8 cellular contexts compared by ENCODE assay signal in the genomic region with DNA sequence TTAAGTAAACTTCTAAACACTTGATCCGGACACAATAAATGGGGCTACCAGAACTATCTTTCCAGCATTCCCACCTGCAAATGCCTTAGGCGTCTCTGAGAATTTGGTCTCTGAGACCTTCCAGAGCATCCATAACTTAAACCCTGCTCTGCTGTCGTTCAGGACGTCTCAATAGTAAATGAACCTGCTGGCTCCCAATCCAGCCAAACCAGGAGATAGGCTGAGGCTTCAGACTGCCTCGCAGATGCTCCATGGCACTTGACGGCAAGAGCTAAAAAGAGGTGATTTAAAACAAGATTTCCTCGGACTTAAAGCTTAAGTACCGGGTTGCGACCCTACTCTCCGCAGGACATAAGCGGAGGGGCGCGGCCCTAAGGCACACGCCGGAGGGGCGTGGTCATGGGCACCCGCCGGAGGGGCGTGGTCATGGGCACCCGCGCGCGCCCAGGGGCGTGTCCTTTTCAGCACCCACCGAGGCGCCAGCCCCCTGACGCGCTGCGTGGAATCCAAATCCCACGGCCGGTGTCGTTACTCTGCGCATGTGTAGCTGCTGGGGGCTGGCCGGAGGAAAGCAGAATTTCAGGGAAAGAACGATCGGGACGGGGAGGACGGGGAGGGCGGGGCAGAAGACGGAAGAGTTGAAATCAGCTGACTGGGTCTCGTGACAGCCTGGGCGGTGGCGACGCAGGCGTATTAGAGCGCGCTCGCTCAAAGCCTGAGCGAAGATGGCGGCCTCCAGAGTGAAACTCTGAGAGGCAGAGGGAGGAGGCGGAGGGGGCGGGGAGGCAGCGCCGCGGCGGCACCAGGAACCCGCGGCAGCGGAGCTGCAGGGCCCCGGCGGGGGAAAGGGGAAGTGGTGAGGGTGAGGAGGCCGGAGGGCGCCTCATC. TPM values are rescaled to one million over a fixed set of nuclear protein-coding genes. Genes with fewer than 3 reads are reported as not detected.
DNase-seq lines count a peak whose midpoint lies in the region; ATAC-seq, FAIRE-seq and TF ChIP-seq lines count a peak whose summit lies in the region.

A gene with protein sequence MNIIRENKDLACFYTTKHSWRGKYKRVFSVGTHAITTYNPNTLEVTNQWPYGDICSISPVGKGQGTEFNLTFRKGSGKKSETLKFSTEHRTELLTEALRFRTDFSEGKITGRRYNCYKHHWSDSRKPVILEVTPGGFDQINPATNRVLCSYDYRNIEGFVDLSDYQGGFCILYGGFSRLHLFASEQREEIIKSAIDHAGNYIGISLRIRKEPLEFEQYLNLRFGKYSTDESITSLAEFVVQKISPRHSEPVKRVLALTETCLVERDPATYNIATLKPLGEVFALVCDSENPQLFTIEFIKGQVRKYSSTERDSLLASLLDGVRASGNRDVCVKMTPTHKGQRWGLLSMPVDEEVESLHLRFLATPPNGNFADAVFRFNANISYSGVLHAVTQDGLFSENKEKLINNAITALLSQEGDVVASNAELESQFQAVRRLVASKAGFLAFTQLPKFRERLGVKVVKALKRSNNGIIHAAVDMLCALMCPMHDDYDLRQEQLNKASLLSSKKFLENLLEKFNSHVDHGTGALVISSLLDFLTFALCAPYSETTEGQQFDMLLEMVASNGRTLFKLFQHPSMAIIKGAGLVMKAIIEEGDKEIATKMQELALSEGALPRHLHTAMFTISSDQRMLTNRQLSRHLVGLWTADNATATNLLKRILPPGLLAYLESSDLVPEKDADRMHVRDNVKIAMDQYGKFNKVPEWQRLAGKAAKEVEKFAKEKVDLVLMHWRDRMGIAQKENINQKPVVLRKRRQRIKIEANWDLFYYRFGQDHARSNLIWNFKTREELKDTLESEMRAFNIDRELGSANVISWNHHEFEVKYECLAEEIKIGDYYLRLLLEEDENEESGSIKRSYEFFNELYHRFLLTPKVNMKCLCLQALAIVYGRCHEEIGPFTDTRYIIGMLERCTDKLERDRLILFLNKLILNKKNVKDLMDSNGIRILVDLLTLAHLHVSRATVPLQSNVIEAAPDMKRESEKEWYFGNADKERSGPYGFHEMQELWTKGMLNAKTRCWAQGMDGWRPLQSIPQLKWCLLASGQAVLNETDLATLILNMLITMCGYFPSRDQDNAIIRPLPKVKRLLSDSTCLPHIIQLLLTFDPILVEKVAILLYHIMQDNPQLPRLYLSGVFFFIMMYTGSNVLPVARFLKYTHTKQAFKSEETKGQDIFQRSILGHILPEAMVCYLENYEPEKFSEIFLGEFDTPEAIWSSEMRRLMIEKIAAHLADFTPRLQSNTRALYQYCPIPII (N-terminal part only) (plus strand): TSS at position 696 of the 888 bp plus-strand sequence. CDS start 17,049 bp downstream, outside the sequence.

- H3K9ac ChIP-seq in HepG2 (ENCODE audit: insufficient read depth, low read depth, low read length): peak within 1 kb of the TSS; percentile 95

- H2AFZ ChIP-seq in HepG2 (ENCODE audit: low read length): peak within 1 kb of the TSS; percentile 81

- BruUV-seq in HepG2 (replicated peaks; lab: Mats Ljungman, UMichigan): no TSS peak

- intact Hi-C loops in HepG2 (cut with micrococcal nuclease; ENCODE audit: unreplicated experiment): no loop called here

- H3K27ac ChIP-seq in HepG2 (ENCODE audit: extremely low read length, insufficient read depth, low read length): peak within 1 kb of the TSS; percentile 80

- 1% methylated on average over 46 of the region's 63 CpGs for WGBS in HepG2 (ENCODE audit: low lambda C conversion rate)

- H3K4me1 ChIP-seq in HepG2 (ENCODE audit: insufficient read depth, low read length): peaks cover 45% of the 10 kb centered on the region

- no peak for FAIRE-seq in HepG2 (lab: Jason Lieb, UNC)

- TF ChIP-seq POLR2A in HepG2 (IDR thresholded peaks at IDR 0.05; ENCODE audit: insufficient read depth in 1 of 2, low read depth in 2 of 2, low read length in 2 of 2): peak in 1 of 2 experiments; percentile 54; a peak in 3 of 4 replicates

- no peak for TF ChIP-seq RAD21 in HepG2 (CRISPR knock-in tag; IDR thresholded peaks at IDR 0.05)

- H3K79me2 ChIP-seq in HepG2 (ENCODE audit: insufficient read depth, low read length): peaks cover 32% of the 10 kb centered on the region

- TF ChIP-seq EP300 in HepG2 (IDR thresholded peaks at IDR 0.05; ENCODE audit: low read depth in 2 of 2, low read length in 2 of 2) (no peak), HepG2 (CRISPR knock-in tag; IDR thresholded peaks at IDR 0.05; ENCODE audit: borderline replicate concordance) (no peak)

- peak; percentile 91 for ATAC-seq in GM19397 (IDR thresholded peaks at IDR 0.05; ENCODE audit: unreplicated experiment)
- peak; percentile 78 for ATAC-seq in HG03565 (IDR thresholded peaks at IDR 0.05; ENCODE audit: unreplicated experiment)
- ATAC-seq in HepG2: peak; percentile 95

- in situ Hi-C loops in HepG2 (cut with HindIII; ENCODE audit: extremely low pct_ligation_motif_present, low pct_unique_long_range_greater_than_20kb): no loop called here

- peak within 1 kb of the TSS; percentile 87 for H3K4me2 ChIP-seq in HepG2 (ENCODE audit: low read depth, low read length)

- no peaks in the 10 kb centered on the region for H4K20me1 ChIP-seq in HepG2 (ENCODE audit: insufficient read depth, low read length)

- H3K9me3 ChIP-seq in HepG2 (ENCODE audit: low read length): no peaks in the 10 kb centered on the region

- POLR2A ChIA-PET in HepG2 (lab: Yijun Ruan, JAX): interaction anchor here (1.0 to 1.5 kb wide), 3 partner anchors 16 to 244 kb away, joined by 3 to 5 read pairs (median 3); a partner anchor contains a TSS

- H3K4me3 ChIP-seq in HepG2 (replicated peaks in 1 of 3; ENCODE audit: insufficient read depth in 1 of 3, low read depth in 2 of 3, low read length in 3 of 3): peak within 1 kb of the TSS; percentile 77 to 99 (median 98)

- CTCF ChIA-PET in HepG2 (lab: Yijun Ruan, JAX; ENCODE audit: low intra/inter-chr PET ratio, low total read pairs): no interaction called here

- no peak for TF ChIP-seq CTCF in HepG2 (CRISPR knock-in tag; IDR thresholded peaks at IDR 0.05)

- H3K36me3 ChIP-seq in HepG2 (replicated peaks in 1 of 2; ENCODE audit: control insufficient read depth in 1 of 2, insufficient read depth in 2 of 2, low read length in 2 of 2): no peaks in the 10 kb centered on the region

- H3K27me3 ChIP-seq in HepG2 (ENCODE audit: control insufficient read depth in 1 of 2, insufficient read depth in 2 of 2, low read length in 2 of 2): no peaks in the 10 kb centered on the region; a peak in 3 of 5 replicates

- DNase-seq in CD1c-positive myeloid dendritic cell (ENCODE audit: extremely low spot score): peak; percentile 98
- DNase-seq in NCI-H748 treated with DMSO at 0.1 percent for 48 hours (lab: John Stamatoyannopoulos, UW): peak; percentile 68
- peak; percentile 89 to 91 for DNase-seq in activated CD4-positive, alpha-beta T cell treated with anti-CD3 and anti-CD28 coated beads, Interleukin-2, amount 50 U/mL, for 4 hours
- peak; percentile 87 to 95 for DNase-seq in dermis microvascular lymphatic vessel endothelial cell (ENCODE audit: low read depth in 2 of 2)
- DNase-seq in HepG2 (ENCODE audit: low spot score): peak; percentile 87
- DNase-seq in stimulated activated CD4-positive, alpha-beta T cell treated with anti-CD3 and anti-CD28 coated beads, Interleukin-2, amount 100 ng/mL, for 48 hours: peak; percentile 80 to 82

TF ChIP-seq in HepG2, 621 proteins besides CTCF, POLR2A, EP300 and RAD21 (continues in another document):
- TF ChIP-seq IRF2 (CRISPR knock-in tag; IDR thresholded peaks at IDR 0.05) (0 out of 2 replicates have a peak, but pooled peaks have one; percentile 10), ZNF7 (CRISPR knock-in tag; IDR thresholded peaks at IDR 0.05) (no peak), ZNF883 (CRISPR knock-in tag; IDR thresholded peaks at IDR 0.05; ENCODE audit: not compliant biosample characterization) (no peak)
- TF ChIP-seq, protein P1, sequence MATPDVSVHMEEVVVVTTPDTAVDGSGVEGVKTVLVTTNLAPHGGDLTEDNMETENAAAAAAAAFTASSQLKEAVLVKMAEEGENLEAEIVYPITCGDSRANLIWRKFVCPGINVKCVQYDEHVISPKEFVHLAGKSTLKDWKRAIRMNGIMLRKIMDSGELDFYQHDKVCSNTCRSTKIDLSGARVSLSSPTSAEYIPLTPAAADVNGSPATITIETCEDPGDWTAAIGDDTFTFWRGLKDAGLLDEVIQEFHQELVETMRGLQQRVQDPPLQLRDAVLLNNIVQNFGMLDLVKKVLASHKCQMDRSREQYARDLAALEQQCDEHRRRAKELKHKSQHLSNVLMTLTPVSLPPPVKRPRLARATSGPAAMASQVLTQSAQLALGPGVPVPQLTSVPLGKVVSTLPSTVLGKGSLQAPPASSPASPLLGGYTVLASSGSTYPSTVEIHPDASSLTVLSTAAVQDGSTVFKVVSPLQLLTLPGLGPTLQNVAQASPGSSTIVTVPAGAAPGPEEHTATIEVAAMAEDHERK (CRISPR knock-in tag; IDR thresholded peaks at IDR 0.05; ENCODE audit: low read depth): no peak

RNA-seq across cellular contexts. Expression of the gene that starts here (rescaled TPM):
- 40.5 and 48.5 TPM in 2 replicates for total RNA-seq in dermis microvascular lymphatic vessel endothelial cell
- total RNA-seq in HepG2 (2016; rRNA removed; fragmentation: Illumina TruSeq; extraction: Trizol): 26.2 and 37.5 TPM in 2 replicates
- total RNA-seq in HepG2 (2016; cell fraction: cytosol; rRNA removed; fragmentation: Illumina TruSeq; extraction: Trizol; ENCODE audit: low read depth): 3.7 and 4.5 TPM in 2 replicates
- total RNA-seq in HepG2 (2016; cell fraction: insoluble cytoplasmic fraction; rRNA removed; fragmentation: Illumina TruSeq; extraction: Trizol): 25.0 and 35.2 TPM in 2 replicates
- 9.6 and 10.3 TPM in 2 replicates for total RNA-seq in HepG2 (2016; cell fraction: membrane; rRNA removed; fragmentation: Illumina TruSeq; extraction: Trizol)
- 34.1 and 42.6 TPM in 2 replicates for total RNA-seq in HepG2 (2016; cell fraction: nucleus; rRNA removed; fragmentation: Illumina TruSeq; extraction: Trizol)
- polyA plus RNA-seq in HepG2 (2011; rRNA removed): 7.6 and 9.1 TPM in 2 replicates
- polyA plus RNA-seq in HepG2 (2011; cell fraction: cytosol; rRNA removed): 4.1 and 5.3 TPM in 2 replicates
- 11.6 and 12.8 TPM in 2 replicates for polyA plus RNA-seq in HepG2 (2011; cell fraction: nucleus; rRNA removed)
- polyA plus RNA-seq in HepG2 (2012): 6.9 and 9.3 TPM in 2 replicates
- polyA plus RNA-seq in HepG2 (2016; cell fraction: cytosol; fragmentation: Illumina TruSeq; extraction: Trizol; ENCODE audit: low read depth): 1.3 and 1.4 TPM in 2 replicates
- 25.2 and 28.2 TPM in 2 replicates for polyA plus RNA-seq in HepG2 (2016; cell fraction: insoluble cytoplasmic fraction; fragmentation: Illumina TruSeq; extraction: Trizol; ENCODE audit: low read depth)
- polyA plus RNA-seq in HepG2 (2016; cell fraction: membrane; fragmentation: Illumina TruSeq; extraction: Trizol; ENCODE audit: low read depth): 4.6 and 4.8 TPM in 2 replicates
- 18.3 and 22.7 TPM in 2 replicates for polyA plus RNA-seq in HepG2 (2016; cell fraction: nucleus; fragmentation: Illumina TruSeq; extraction: Trizol; ENCODE audit: insufficient read depth, low read depth)
- 10.6 and 24.2 TPM in 2 replicates for polyA minus RNA-seq in HepG2 (2011; rRNA and poly(A)+ RNA removed; ENCODE audit: low replicate concordance)
- polyA minus RNA-seq in HepG2 (2011; cell fraction: cytosol; rRNA and poly(A)+ RNA removed): 15.5 and 18.0 TPM in 2 replicates
- 70.9 and 81.6 TPM in 2 replicates for polyA minus RNA-seq in HepG2 (2011; cell fraction: nucleus; rRNA and poly(A)+ RNA removed)

Comparison
In these comparisons a context has a peak if more than half of its experiments do, and no peak if none do; other contexts are left out.
1. Peak in every context shown above with its lines: DNase-seq, ATAC-seq, H3K4me3 ChIP-seq and H3K27ac ChIP-seq.